In genomic region chr20:10752206-10752605, GRCh38 we compare ENCODE assay signal across 7 cellular contexts.
"Had no signal": no experiment of that assay in that cellular context is flagged by ENCODE, and none has a peak within 500 bp of the region (broad histone marks: within the 10 kb centered on the region; RNA-seq: fewer than 3 reads in every experiment).

No MANE protein-coding gene starts in this region.

- H3K4me3 Mint-ChIP-seq: GM23338, H9, IgD-negative memory B cell had no signal

- H3K27ac Mint-ChIP-seq: GM23338, H9, IgD-negative memory B cell had no signal

- ATAC-seq: GM23338, HepG2 had no signal

- H3K9me3 Mint-ChIP-seq: GM23338, H9, IgD-negative memory B cell had no signal

- H3K36me3 Mint-ChIP-seq: IgD-negative memory B cell had no signal

- DNase-seq: H9, HCEC 1CT, KBM-7 had no signal

- H3K27ac ChIP-seq: HL-60 had no signal

- H3K27me3 Mint-ChIP-seq: IgD-negative memory B cell had no signal

- H3K4me1 Mint-ChIP-seq: GM23338, H9, IgD-negative memory B cell had no signal

- H3K4me3 ChIP-seq: GM23338 had no signal
